ENCODE assay signal across 1 cellular context in the genomic region with DNA sequence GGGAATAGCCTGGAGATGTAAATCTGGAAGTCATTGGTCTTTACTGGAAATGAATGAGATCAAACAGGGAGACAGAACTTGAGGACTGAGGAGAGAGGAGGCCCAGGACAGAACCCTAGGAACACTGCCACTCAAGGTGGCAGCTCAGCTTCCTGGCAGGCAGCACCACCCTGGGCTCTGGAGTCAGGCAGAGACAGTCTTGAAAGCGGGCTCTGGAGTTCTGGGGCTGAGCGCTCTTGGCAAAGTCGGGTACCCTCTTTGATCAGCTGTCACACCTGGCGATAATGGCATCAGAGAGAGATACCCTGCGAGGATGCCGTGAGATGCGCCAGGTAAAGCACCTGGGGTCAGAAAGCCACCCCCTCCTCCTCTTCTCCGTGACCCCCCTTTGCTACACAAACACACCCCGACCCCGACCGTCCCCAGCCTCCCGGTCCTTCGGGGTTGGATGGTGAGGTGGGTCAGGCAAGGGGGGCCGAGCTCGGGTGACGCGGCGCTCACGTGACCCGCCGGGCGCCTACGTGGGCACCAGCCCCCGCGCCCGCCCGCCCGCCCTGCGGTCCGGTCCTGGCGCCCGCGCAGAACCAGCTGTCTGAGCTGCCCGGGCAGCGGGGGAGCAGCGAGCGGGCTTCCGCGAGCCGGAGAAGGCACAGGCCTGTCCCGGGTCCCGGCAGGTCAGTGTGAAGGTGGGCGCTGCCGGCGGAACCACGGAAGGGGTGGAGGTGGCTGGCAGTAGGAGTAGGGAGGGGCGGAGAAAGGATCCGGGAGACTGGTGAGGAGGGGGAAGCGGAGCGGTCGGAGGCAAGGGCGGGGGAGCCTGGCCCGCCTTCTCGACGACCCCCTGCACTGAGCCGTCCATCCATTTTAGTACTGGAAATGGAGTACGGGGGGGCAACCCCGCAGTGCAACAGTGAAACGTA.
TF ChIP-seq lines count a peak whose summit lies in the region.

Gene TCEAL3, plus strand, starts transcription at position 579 of the 920 bp plus-strand sequence. CDS start 1,102 bp downstream, outside the sequence.

TF ChIP-seq in H1, 55 proteins besides CTCF, POLR2A, EP300 and RAD21:
- TF ChIP-seq, protein P1, sequence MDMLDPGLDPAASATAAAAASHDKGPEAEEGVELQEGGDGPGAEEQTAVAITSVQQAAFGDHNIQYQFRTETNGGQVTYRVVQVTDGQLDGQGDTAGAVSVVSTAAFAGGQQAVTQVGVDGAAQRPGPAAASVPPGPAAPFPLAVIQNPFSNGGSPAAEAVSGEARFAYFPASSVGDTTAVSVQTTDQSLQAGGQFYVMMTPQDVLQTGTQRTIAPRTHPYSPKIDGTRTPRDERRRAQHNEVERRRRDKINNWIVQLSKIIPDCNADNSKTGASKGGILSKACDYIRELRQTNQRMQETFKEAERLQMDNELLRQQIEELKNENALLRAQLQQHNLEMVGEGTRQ (IDR thresholded peaks at IDR 0.05; ENCODE audit: low read length) = peak; percentile 61; the same call in 1 of the 2 replicates
- no peak for TF ChIP-seq SP2 (IDR thresholded peaks at IDR 0.05; ENCODE audit: low read length)
- TF ChIP-seq TAF7 (optimal IDR thresholded peaks at IDR 0.05; ENCODE audit: borderline replicate concordance, low read depth, low read length) = no peak
- TF ChIP-seq ZNF274 (IDR thresholded peaks at IDR 0.05; ENCODE audit: borderline replicate concordance, extremely low read depth, low read length) = no peak
- peak; percentile 47; the same call in 1 of the 2 replicates for TF ChIP-seq TAF1 (IDR thresholded peaks at IDR 0.05; ENCODE audit: low read depth, low read length)
- no peak for TF ChIP-seq RXRA (IDR thresholded peaks at IDR 0.05; ENCODE audit: insufficient read depth, low read depth, low read length)
- TF ChIP-seq CBX8 (IDR thresholded peaks at IDR 0.05; ENCODE audit: borderline replicate concordance, low read depth, low read length) = no peak
- no peak for TF ChIP-seq RFX5 (IDR thresholded peaks at IDR 0.05; ENCODE audit: borderline replicate concordance, low read depth, low read length)
- TF ChIP-seq CREB1 (IDR thresholded peaks at IDR 0.05) = peak; percentile 73
- no peak for TF ChIP-seq EZH2 (IDR thresholded peaks at IDR 0.05; ENCODE audit: low read depth, low read length, severe bottlenecking)
- TF ChIP-seq EGR1 (IDR thresholded peaks at IDR 0.05; ENCODE audit: borderline replicate concordance, low read depth, low read length) = no peak
- no peak for TF ChIP-seq SP1 (IDR thresholded peaks at IDR 0.05; ENCODE audit: low read depth, low read length)
